In genomic region chrX:154437398-154437752, GRCh38 we compare ENCODE assay signal across 8 cellular contexts. TPM values are rescaled to one million over a fixed set of nuclear protein-coding genes. Genes with fewer than 3 reads are reported as not detected.
DNase-seq lines count a peak whose midpoint lies in the region; TF ChIP-seq lines count a peak whose summit lies in the region.

No MANE protein-coding gene starts in this region.

- H3K4me3 Mint-ChIP-seq in CD8-positive, alpha-beta memory T cell, result peak overlapping the region; percentile 81 to 94 (median 86)
- H3K4me3 Mint-ChIP-seq in neural progenitor cell, result peak overlapping the region; percentile 92

- peak overlapping the region; percentile 66 to 97 (median 88) for H3K27ac Mint-ChIP-seq in CD8-positive, alpha-beta memory T cell
- H3K27ac Mint-ChIP-seq in neural progenitor cell, result peak overlapping the region; percentile 99

- H3F3A ChIP-seq in MM.1S (ENCODE audit: insufficient read depth, low read length), result no peaks in the 10 kb centered on the region
- peaks cover 8% of the 10 kb centered on the region for H3F3A ChIP-seq in neural progenitor cell (ENCODE audit: low read depth)

- no peaks in the 10 kb centered on the region for H3K27me3 ChIP-seq in CD8-positive, alpha-beta memory T cell (ENCODE audit: insufficient read depth, low read length, poor library complexity, severe bottlenecking)
- H3K27me3 ChIP-seq in MM.1S (replicated peaks; ENCODE audit: insufficient read depth, low read length) (no peaks in the 10 kb centered on the region), endocrine pancreas (ENCODE audit: control insufficient read depth, insufficient read depth, low read length) (no peaks in the 10 kb centered on the region), neural progenitor cell (no peaks in the 10 kb centered on the region)

- H3K27ac ChIP-seq in CD8-positive, alpha-beta memory T cell (ENCODE audit: low read depth, low read length), result peak overlapping the region; percentile 31
- H3K27ac ChIP-seq in MM.1S (ENCODE audit: low read length), result no peak overlapping the region
- no peak overlapping the region for H3K27ac ChIP-seq in neural progenitor cell

- no peaks in the 10 kb centered on the region for H3K9me3 Mint-ChIP-seq in CD8-positive, alpha-beta memory T cell
- peaks cover 29% of the 10 kb centered on the region for H3K9me3 Mint-ChIP-seq in neural progenitor cell

- H3K4me2 ChIP-seq in MM.1S (ENCODE audit: low read depth, low read length), result peak overlapping the region; percentile 70
- peak overlapping the region; percentile 86 for H3K4me2 ChIP-seq in neural progenitor cell

- no peaks in the 10 kb centered on the region for H3K36me3 ChIP-seq in CD8-positive, alpha-beta memory T cell (ENCODE audit: insufficient read depth, low read length)
- H3K36me3 ChIP-seq in MM.1S (replicated peaks; ENCODE audit: insufficient read depth, low read length) (no peaks in the 10 kb centered on the region), endocrine pancreas (ENCODE audit: control insufficient read depth, insufficient read depth, low read length) (peaks cover 7% of the 10 kb centered on the region), neural progenitor cell (no peaks in the 10 kb centered on the region)

- no peaks in the 10 kb centered on the region for H3K9me2 ChIP-seq in MM.1S (replicated peaks; ENCODE audit: insufficient read depth, low read length)

- H3K36me3 Mint-ChIP-seq in CD8-positive, alpha-beta memory T cell, result peaks cover 0 to 63% (median 0%) of the 10 kb centered on the region in 3 donors
- peaks cover 6% of the 10 kb centered on the region for H3K36me3 Mint-ChIP-seq in neural progenitor cell

- DNase-seq in CD8-positive, alpha-beta memory T cell, result no peak
- DNase-seq in MM.1S (no peak), neural progenitor cell (ENCODE audit: low spot score) (no peak), SK-N-DZ (ENCODE audit: low spot score) (no peak), putamen (ENCODE audit: low spot score) (no peak), COLO829 (ENCODE audit: low spot score) (no peak), 8988T (no peak)

- H3K4me3 ChIP-seq in CD8-positive, alpha-beta memory T cell (ENCODE audit: low read length), result peak overlapping the region; percentile 58
- H3K4me3 ChIP-seq in MM.1S (ENCODE audit: low read length), result peak overlapping the region; percentile 73
- H3K4me3 ChIP-seq in endocrine pancreas (ENCODE audit: control insufficient read depth, insufficient read depth, low read length), result no peak overlapping the region
- peak overlapping the region; percentile 71 for H3K4me3 ChIP-seq in neural progenitor cell

- peaks cover 20 to 36% (median 22%) of the 10 kb centered on the region in 3 donors for H3K4me1 Mint-ChIP-seq in CD8-positive, alpha-beta memory T cell
- peaks cover 10% of the 10 kb centered on the region for H3K4me1 Mint-ChIP-seq in neural progenitor cell

- peak overlapping the region; percentile 46; the same call in 1 of the 2 replicates for H3K9ac ChIP-seq in MM.1S (ENCODE audit: low read length)
- H3K9ac ChIP-seq in endocrine pancreas (ENCODE audit: control insufficient read depth, insufficient read depth, low read length), result peak overlapping the region; percentile 75
- H3K9ac ChIP-seq in neural progenitor cell, result peak overlapping the region; percentile 42

- H3K4me1 ChIP-seq in CD8-positive, alpha-beta memory T cell (ENCODE audit: insufficient read depth, low read length), result peaks cover 24% of the 10 kb centered on the region
- H3K4me1 ChIP-seq in MM.1S (ENCODE audit: low read length) (0 out of 2 replicates have a peak, but pooled peaks cover 7% of the 10 kb centered on the region), endocrine pancreas (ENCODE audit: control insufficient read depth, insufficient read depth, low read length) (no peaks in the 10 kb centered on the region), neural progenitor cell (no peaks in the 10 kb centered on the region)

- peaks cover 0 to 16% of the 10 kb centered on the region in 2 donors for H3K27me3 Mint-ChIP-seq in CD8-positive, alpha-beta memory T cell
- H3K27me3 Mint-ChIP-seq in neural progenitor cell (ENCODE audit: insufficient read depth, low read depth), result peaks cover 16% of the 10 kb centered on the region

- H3K79me2 ChIP-seq in MM.1S (ENCODE audit: low read length), result peaks cover 33% of the 10 kb centered on the region
- peaks cover 36% of the 10 kb centered on the region for H3K79me2 ChIP-seq in neural progenitor cell (ENCODE audit: low read depth)

- no peaks in the 10 kb centered on the region for H3K9me3 ChIP-seq in CD8-positive, alpha-beta memory T cell (ENCODE audit: low read length)
- H3K9me3 ChIP-seq in MM.1S (replicated peaks; ENCODE audit: insufficient read depth, low read length), result no peaks in the 10 kb centered on the region
- no peaks in the 10 kb centered on the region for H3K9me3 ChIP-seq in endocrine pancreas (ENCODE audit: control insufficient read depth, low read length)
- H3K9me3 ChIP-seq in neural progenitor cell (ENCODE audit: low read depth), result no peaks in the 10 kb centered on the region

- CTCF ChIA-PET in CD8-positive, alpha-beta memory T cell (lab: Charles Lee), result no interaction called here

- POLR2A ChIA-PET in CD8-positive, alpha-beta memory T cell (lab: Charles Lee), result no interaction called here

- no peaks in the 10 kb centered on the region for H4K20me1 ChIP-seq in MM.1S (ENCODE audit: insufficient read depth, low read length)
- H4K20me1 ChIP-seq in neural progenitor cell (ENCODE audit: low read depth), result peaks cover 33% of the 10 kb centered on the region

- no peak overlapping the region for H2AFZ ChIP-seq in MM.1S (ENCODE audit: low read length)
- no peak overlapping the region for H2AFZ ChIP-seq in neural progenitor cell (replicated peaks)

- TF ChIP-seq CTCF in MM.1S (IDR thresholded peaks at IDR 0.05; ENCODE audit: low read length), result no peak
- no peak for TF ChIP-seq CTCF in neural progenitor cell (IDR thresholded peaks at IDR 0.05)

RNA-seq across cellular contexts. Expression of gene GDI1, which starts 0.4 kb away (rescaled TPM):
- total RNA-seq in CD8-positive, alpha-beta memory T cell, result 100 to 1,000 TPM; 107 to 113 TPM
- 49.1 TPM for polyA plus RNA-seq in CD8-positive, alpha-beta memory T cell
- 119 and 244 TPM in 2 replicates for total RNA-seq in neural progenitor cell (ENCODE audit: low replicate concordance)
- polyA plus RNA-seq in SK-N-DZ (2014; cell fraction: cytosol; rRNA removed), result 231 and 328 TPM in 2 replicates
- polyA plus RNA-seq in SK-N-DZ (2014; cell fraction: nucleus; rRNA removed), result 407 and 542 TPM in 2 replicates

RNA-seq across cellular contexts. Expression of gene FAM50A, which starts 6.6 kb away (rescaled TPM):
- 10 to 100 TPM; 79.5 to 81.3 TPM for total RNA-seq in CD8-positive, alpha-beta memory T cell
- 59.6 TPM for polyA plus RNA-seq in CD8-positive, alpha-beta memory T cell
- 30.4 and 36.3 TPM in 2 replicates for total RNA-seq in neural progenitor cell (ENCODE audit: low replicate concordance)
- 53.4 and 71.0 TPM in 2 replicates for polyA plus RNA-seq in SK-N-DZ (2014; cell fraction: cytosol; rRNA removed)
- 178 and 363 TPM in 2 replicates for polyA plus RNA-seq in SK-N-DZ (2014; cell fraction: nucleus; rRNA removed)

RNA-seq across cellular contexts. Expression of gene ATP6AP1, which starts 8.9 kb away (rescaled TPM):
- total RNA-seq in CD8-positive, alpha-beta memory T cell, result 10 to 100 TPM; 43.0 to 43.2 TPM
- polyA plus RNA-seq in CD8-positive, alpha-beta memory T cell, result 129 TPM
- total RNA-seq in neural progenitor cell (ENCODE audit: low replicate concordance), result 22.6 and 47.4 TPM in 2 replicates
- 81.0 and 92.4 TPM in 2 replicates for polyA plus RNA-seq in SK-N-DZ (2014; cell fraction: cytosol; rRNA removed)
- 53.9 and 54.6 TPM in 2 replicates for polyA plus RNA-seq in SK-N-DZ (2014; cell fraction: nucleus; rRNA removed)

RNA-seq across cellular contexts. Expression of gene PLXNA3, which starts 20.7 kb away (rescaled TPM):
- 10 to 100 TPM; 34.1 to 39.2 TPM for total RNA-seq in CD8-positive, alpha-beta memory T cell
- 0.79 TPM for polyA plus RNA-seq in CD8-positive, alpha-beta memory T cell
- 4.3 and 9.6 TPM in 2 replicates for total RNA-seq in neural progenitor cell (ENCODE audit: low replicate concordance)
- polyA plus RNA-seq in SK-N-DZ (2014; cell fraction: cytosol; rRNA removed), result 4.6 and 6.3 TPM in 2 replicates
- polyA plus RNA-seq in SK-N-DZ (2014; cell fraction: nucleus; rRNA removed), result 33.8 and 64.5 TPM in 2 replicates

RNA-seq across cellular contexts. Expression of gene TAFAZZIN, which starts 26.0 kb away (rescaled TPM):
- 10 to 100 TPM; 51.9 to 52.3 TPM for total RNA-seq in CD8-positive, alpha-beta memory T cell
- polyA plus RNA-seq in CD8-positive, alpha-beta memory T cell, result 41.4 TPM
- total RNA-seq in neural progenitor cell (ENCODE audit: low replicate concordance), result 19.8 and 46.5 TPM in 2 replicates
- 37.3 and 52.4 TPM in 2 replicates for polyA plus RNA-seq in SK-N-DZ (2014; cell fraction: cytosol; rRNA removed)
- 299 and 385 TPM in 2 replicates for polyA plus RNA-seq in SK-N-DZ (2014; cell fraction: nucleus; rRNA removed)
